ENCODE assay signal across 21 cellular contexts in the genomic region with DNA sequence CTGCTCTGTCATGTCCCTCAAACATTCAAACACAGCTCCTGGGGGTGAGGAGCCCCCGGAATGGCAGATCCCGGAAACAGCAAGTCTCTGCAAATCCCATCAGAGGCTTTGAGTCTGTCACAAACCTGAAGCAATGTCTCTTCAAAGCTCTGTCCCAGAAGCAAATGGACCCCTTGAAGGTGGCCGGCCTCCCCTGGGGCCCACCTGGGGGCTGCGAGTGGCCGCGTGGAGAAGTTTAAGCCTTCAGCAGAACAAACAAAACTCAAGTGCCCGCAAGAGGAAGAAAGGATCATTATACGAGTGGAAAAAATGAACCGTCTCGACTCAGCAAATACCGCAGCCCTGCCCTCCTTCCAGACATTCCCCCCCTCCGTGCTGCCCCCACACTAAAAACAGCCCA. TPM values are rescaled to one million over a fixed set of nuclear protein-coding genes. Genes with fewer than 3 reads are reported as not detected.
"Had no signal": no experiment of that assay in that cellular context is flagged by ENCODE, and none has a peak within 500 bp of the region (broad histone marks: within the 10 kb centered on the region; RNA-seq: fewer than 3 reads in every experiment).

No MANE protein-coding gene starts in this region.

- DNase-seq: dermis blood vessel endothelial cell; esophagus squamous epithelium; foreskin keratinocyte; kidney; left colon; mucosa of descending colon; naive thymus-derived CD8-positive, alpha-beta T cell; occipital lobe; pancreas; psoas muscle; retina; right lobe of liver; stimulated activated CD4-positive, alpha-beta T cell treated with anti-CD3 and anti-CD28 coated beads, Interleukin-2, amount 100 ng/mL, for 24 hours; stimulated activated CD4-positive, alpha-beta T cell treated with anti-CD3 and anti-CD28 coated beads, Interleukin-4, amount 100 ng/mL, for 4 hours; stimulated activated naive B cell treated with anti-CD40 and anti-IgM and Interleukin-4, amounts not matched to agents 10 μg/mL and 1 μg/mL and 100 μg/mL, for 72 hours; stomach; substantia nigra; thyroid gland; upper lobe of right lung had no signal

- H3K27ac ChIP-seq: esophagus squamous epithelium, foreskin keratinocyte, pancreas, psoas muscle, right lobe of liver, thyroid gland, upper lobe of right lung had no signal

- H3K4me3 Mint-ChIP-seq: naive thymus-derived CD8-positive, alpha-beta T cell; neural crest cell; stimulated activated naive B cell treated with anti-CD40 and anti-IgM and Interleukin-4, amounts not matched to agents 10 μg/mL and 1 μg/mL and 100 μg/mL, for 72 hours had no signal

- H3K27me3 Mint-ChIP-seq: stimulated activated naive B cell treated with anti-CD40 and anti-IgM and Interleukin-4, amounts not matched to agents 10 μg/mL and 1 μg/mL and 100 μg/mL, for 72 hours had no signal

- H3K9me3 Mint-ChIP-seq: naive thymus-derived CD8-positive, alpha-beta T cell; neural crest cell; stimulated activated naive B cell treated with anti-CD40 and anti-IgM and Interleukin-4, amounts not matched to agents 10 μg/mL and 1 μg/mL and 100 μg/mL, for 72 hours had no signal

- H3K4me1 ChIP-seq: foreskin keratinocyte had no signal

- ATAC-seq: foreskin keratinocyte; left colon; mucosa of descending colon; naive thymus-derived CD8-positive, alpha-beta T cell; pancreas; psoas muscle; right lobe of liver; stimulated activated naive B cell treated with anti-CD40 and anti-IgM and Interleukin-4, amounts not matched to agents 10 μg/mL and 1 μg/mL and 100 μg/mL, for 72 hours; upper lobe of right lung had no signal

- H3K27me3 ChIP-seq: foreskin keratinocyte, pancreas, right lobe of liver, stomach, thyroid gland, upper lobe of right lung had no signal

- H3K36me3 ChIP-seq: esophagus squamous epithelium, pancreas, right lobe of liver, stomach, thyroid gland, upper lobe of right lung had no signal

- H3K36me3 Mint-ChIP-seq: naive thymus-derived CD8-positive, alpha-beta T cell; stimulated activated naive B cell treated with anti-CD40 and anti-IgM and Interleukin-4, amounts not matched to agents 10 μg/mL and 1 μg/mL and 100 μg/mL, for 72 hours had no signal

- H3K4me3 ChIP-seq: esophagus squamous epithelium, mucosa of descending colon, pancreas, psoas muscle, right lobe of liver, stomach, thyroid gland, upper lobe of right lung had no signal

- H3K27ac Mint-ChIP-seq: naive thymus-derived CD8-positive, alpha-beta T cell; stimulated activated naive B cell treated with anti-CD40 and anti-IgM and Interleukin-4, amounts not matched to agents 10 μg/mL and 1 μg/mL and 100 μg/mL, for 72 hours had no signal

- H3K9me3 ChIP-seq: esophagus squamous epithelium, mucosa of descending colon, pancreas, psoas muscle, right lobe of liver, stomach, thyroid gland, upper lobe of right lung had no signal

- H3K4me1 Mint-ChIP-seq: naive thymus-derived CD8-positive, alpha-beta T cell; stimulated activated naive B cell treated with anti-CD40 and anti-IgM and Interleukin-4, amounts not matched to agents 10 μg/mL and 1 μg/mL and 100 μg/mL, for 72 hours had no signal

RNA-seq across cellular contexts. Expression of a gene that starts 53.3 kb away (rescaled TPM):
- total RNA-seq: dermis blood vessel endothelial cell; lung microvascular endothelial cell; naive thymus-derived CD8-positive, alpha-beta T cell had no signal
